ENCODE assay signal across 1 cellular context in genomic region chr2:140457483-140457882, GRCh38.
A peak's percentile ranks its signal among the peaks of the same experiment; 100 is the strongest.
TF ChIP-seq lines count a peak whose summit lies in the region.

No MANE protein-coding gene starts in this region.

TF ChIP-seq in HEK293, 187 proteins besides CTCF, POLR2A, EP300 and RAD21 (continued from another document):
- no peak for TF ChIP-seq INSM2 (tag by site-specific recombination; IDR thresholded peaks at IDR 0.05)
- peak; percentile 72 for TF ChIP-seq ZNF843 (tag by site-specific recombination; IDR thresholded peaks at IDR 0.05)
TF ChIP-seq in HEK293: peak in this region for 7.
